ENCODE assay signal across 1 cellular context in genomic region chr9:127049581-127049980, GRCh38.
TF ChIP-seq lines count a peak whose summit lies in the region.

No MANE protein-coding gene starts in this region.

TF ChIP-seq in IMR-90, 13 proteins besides CTCF, POLR2A, EP300 and RAD21 (continued from another document):
- no peak for TF ChIP-seq ELK1 (IDR thresholded peaks at IDR 0.05; ENCODE audit: borderline replicate concordance, low read depth, low read length)
- no peak for TF ChIP-seq CHD1 (IDR thresholded peaks at IDR 0.05; ENCODE audit: low read depth, low read length)
